Comparison of ENCODE assay signal across 8 cellular contexts in genomic region chr10:70903262-70903921, GRCh38. TPM values are rescaled to one million over a fixed set of nuclear protein-coding genes. Genes with fewer than 3 reads are reported as not detected.
DNase-seq lines count a peak whose midpoint lies in the region; ATAC-seq and TF ChIP-seq lines count a peak whose summit lies in the region.

No MANE protein-coding gene starts in this region.

- H3K4me1 ChIP-seq in mucosa of descending colon (ENCODE audit: low read depth): peaks cover 4% of the 10 kb centered on the region
- H3K4me1 ChIP-seq in uterus: no peaks in the 10 kb centered on the region

- no peaks in the 10 kb centered on the region for H3K9me3 Mint-ChIP-seq in activated B cell treated with CpG ODN at 0.5 μM for 24 hours

- TF ChIP-seq CTCF in activated B cell treated with CpG ODN at 0.5 μM for 24 hours (IDR thresholded peaks at IDR 0.05): no peak
- peak; percentile 90 for TF ChIP-seq CTCF in epithelial cell of proximal tubule (conservative IDR thresholded peaks at IDR 0.05; ENCODE audit: low read depth, low read length)
- peak; percentile 88 for TF ChIP-seq CTCF in mucosa of descending colon (IDR thresholded peaks at IDR 0.05)
- TF ChIP-seq CTCF in uterus (IDR thresholded peaks at IDR 0.05): peak; percentile 57 to 79 (median 76)

- POLR2A ChIA-PET in activated B cell treated with CpG ODN at 0.5 μM for 24 hours (lab: Charles Lee): no interaction called here

- H3K4me3 Mint-ChIP-seq in activated B cell treated with CpG ODN at 0.5 μM for 24 hours: no peak overlapping the region

- no peak overlapping the region for H3K4me3 ChIP-seq in epithelial cell of proximal tubule (ENCODE audit: low read depth, low read length)
- H3K4me3 ChIP-seq in mucosa of descending colon: no peak overlapping the region
- H3K4me3 ChIP-seq in uterus: no peak overlapping the region

- H3K27me3 Mint-ChIP-seq in activated B cell treated with CpG ODN at 0.5 μM for 24 hours: peaks cover 12% of the 10 kb centered on the region

- no peaks in the 10 kb centered on the region for H3K36me3 ChIP-seq in mucosa of descending colon (ENCODE audit: low read depth)
- no peaks in the 10 kb centered on the region for H3K36me3 ChIP-seq in uterus

- H3K36me3 Mint-ChIP-seq in activated B cell treated with CpG ODN at 0.5 μM for 24 hours (ENCODE audit: low read depth): no peaks in the 10 kb centered on the region

- no peak for TF ChIP-seq POLR2A in uterus (IDR thresholded peaks at IDR 0.05)

- TF ChIP-seq EP300 in Ishikawa (IDR thresholded peaks at IDR 0.05; ENCODE audit: borderline replicate concordance): no peak

- peak; percentile 98 for TF ChIP-seq RAD21 in Ishikawa (IDR thresholded peaks at IDR 0.05; ENCODE audit: low read depth)

- intact Hi-C loops in activated B cell treated with CpG ODN at 0.5 μM for 24 hours (cut with micrococcal nuclease): no loop called here
- intact Hi-C loops in mucosa of descending colon (cut with DNase I, micrococcal nuclease): no loop called here
- intact Hi-C loops in uterus (cut with DNase I; ENCODE audit: low total_unique reads): no loop called here

- peak; percentile 66 for DNase-seq in NCI-H1436 (lab: John Stamatoyannopoulos, UW)
- no peak for DNase-seq in NCI-H1436 treated with DMSO at 0.1 percent for 48 hours (lab: John Stamatoyannopoulos, UW)
- DNase-seq in activated B cell treated with CpG ODN at 0.5 μM for 24 hours: peak; percentile 23
- no peak for DNase-seq in epithelial cell of proximal tubule (ENCODE audit: low read depth)
- DNase-seq in mucosa of descending colon: peak in 2 of 3 donors; percentile 67 to 73
- peak; percentile 54 to 68 for DNase-seq in uterus

- no peaks in the 10 kb centered on the region for H3K4me1 Mint-ChIP-seq in activated B cell treated with CpG ODN at 0.5 μM for 24 hours

- no peaks in the 10 kb centered on the region for H3K9me3 ChIP-seq in mucosa of descending colon
- no peaks in the 10 kb centered on the region for H3K9me3 ChIP-seq in uterus

- H3K27ac Mint-ChIP-seq in activated B cell treated with CpG ODN at 0.5 μM for 24 hours: no peak overlapping the region

- CTCF ChIA-PET in activated B cell treated with CpG ODN at 0.5 μM for 24 hours (lab: Charles Lee): interaction anchor here (0.9 to 1.4 kb wide), 2 partner anchors 379 to 381 kb away, joined by 3 read pairs; no protein-coding TSS in a partner anchor

- H3K27ac ChIP-seq in uterus: no peak overlapping the region

- H3K27me3 ChIP-seq in uterus: no peaks in the 10 kb centered on the region

- no peak for ATAC-seq in activated B cell treated with CpG ODN at 0.5 μM for 24 hours (ENCODE audit: low read depth)
- ATAC-seq in mucosa of descending colon: peak; percentile 77
- ATAC-seq in GM18861 (IDR thresholded peaks at IDR 0.05; ENCODE audit: unreplicated experiment): no peak

TF ChIP-seq in Ishikawa, 13 proteins besides CTCF, POLR2A, EP300 and RAD21:
- TF ChIP-seq FOXM1 (IDR thresholded peaks at IDR 0.05; ENCODE audit: borderline replicate concordance, low read depth) (no peak), EGR1 (IDR thresholded peaks at IDR 0.05) (no peak), USF1 (IDR thresholded peaks at IDR 0.05) (no peak), ZBTB7A (IDR thresholded peaks at IDR 0.05; ENCODE audit: low read depth) (0 out of 2 replicates have a peak, but pooled peaks have one; percentile 32), CEBPB (IDR thresholded peaks at IDR 0.05) (no peak), TCF12 (IDR thresholded peaks at IDR 0.05; ENCODE audit: low read depth) (no peak), TEAD4 (IDR thresholded peaks at IDR 0.05) (no peak), MAX (IDR thresholded peaks at IDR 0.05) (no peak), YY1 (IDR thresholded peaks at IDR 0.05; ENCODE audit: low read depth) (no peak), REST (IDR thresholded peaks at IDR 0.05; ENCODE audit: low read depth) (no peak), CREB1 (IDR thresholded peaks at IDR 0.05; ENCODE audit: low read depth) (no peak), NFIC (IDR thresholded peaks at IDR 0.05) (peak; percentile 82)

RNA-seq across cellular contexts. Expression of gene PCBD1, which starts 15.0 kb away (rescaled TPM):
- total RNA-seq in activated B cell treated with CpG ODN at 0.5 μM for 24 hours (37.3 and 41.4 TPM in 2 replicates), epithelial cell of proximal tubule (122 and 165 TPM in 2 replicates), mucosa of descending colon (10 to 100 TPM; 81.4 to 86.8 (median 86.7) TPM), uterus (10 to 100 TPM; 18.4 to 52.8 (median 27.9) TPM)

Comparison
In these comparisons a context has a peak if more than half of its experiments do, and no peak if none do; other contexts are left out.
1. DNase-seq: peak in NCI-H1436 (single experiment), activated B cell treated with CpG ODN at 0.5 μM for 24 hours (single experiment), mucosa of descending colon (2 of 3) and uterus (2 of 2); none in NCI-H1436 treated with DMSO at 0.1 percent for 48 hours (single experiment) and epithelial cell of proximal tubule (single experiment).